In the genomic region with DNA sequence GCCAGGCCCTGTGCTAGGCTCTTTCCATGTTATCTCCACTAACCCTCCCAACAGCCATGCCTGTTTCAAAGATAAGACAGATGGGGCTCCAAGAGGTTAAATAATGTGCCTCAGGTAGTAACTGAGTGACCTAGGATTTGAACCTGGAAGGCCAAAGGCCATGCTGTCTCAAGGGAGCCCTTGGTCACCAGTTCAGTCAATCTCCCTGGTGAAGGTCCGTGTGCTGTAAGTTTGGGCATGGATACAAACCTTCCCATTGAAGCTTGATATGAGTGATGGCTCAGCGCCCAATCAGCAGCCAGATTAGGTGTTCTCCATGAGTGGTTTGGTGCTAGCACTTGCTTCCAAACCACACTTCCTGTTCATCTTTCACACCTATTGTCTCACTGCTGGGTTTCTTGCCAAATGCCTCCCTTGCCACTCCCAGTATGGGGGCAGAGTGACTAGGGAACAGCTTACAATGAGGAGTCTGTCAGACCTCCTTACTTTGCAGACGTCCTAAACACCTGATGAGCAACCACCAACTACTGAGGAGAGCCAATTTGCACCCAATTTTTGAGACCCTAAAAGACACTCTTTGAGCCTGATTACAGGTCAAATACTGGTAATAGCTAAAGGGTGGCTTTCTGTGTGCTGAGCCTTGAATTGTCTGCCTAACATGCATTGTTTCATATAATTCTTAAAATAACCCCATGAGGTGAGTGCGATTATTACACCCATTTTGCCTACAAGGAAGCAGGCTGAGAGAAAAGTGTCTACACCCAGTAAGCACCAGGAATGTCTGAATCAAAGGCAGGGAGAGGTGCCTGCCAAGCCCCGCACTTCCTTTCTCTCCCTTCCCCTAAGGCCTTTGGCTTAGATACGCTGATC, we compare ENCODE assay signal across 8 cellular contexts. TPM values are rescaled to one million over a fixed set of nuclear protein-coding genes. Genes with fewer than 3 reads are reported as not detected.
DNase-seq lines count a peak whose midpoint lies in the region; ATAC-seq, FAIRE-seq and TF ChIP-seq lines count a peak whose summit lies in the region.

No MANE protein-coding gene starts in this region.

- no peak overlapping the region for H3K4me2 ChIP-seq in astrocyte (ENCODE audit: low read length)

- 32 to 53% (median 49%) methylated on average over 6 of the region's 6 CpGs for WGBS in stomach, 5 donors

- H3K4me1 Mint-ChIP-seq in astrocyte (ENCODE audit: low read depth, unreplicated experiment), result peaks cover 13% of the 10 kb centered on the region

- peak overlapping the region; percentile 8 for H3K27ac Mint-ChIP-seq in astrocyte (ENCODE audit: unreplicated experiment)

- no peak overlapping the region for H3K9ac ChIP-seq in astrocyte (ENCODE audit: low read length)

- H3K79me2 ChIP-seq in astrocyte (ENCODE audit: insufficient read depth, low read length), result no peaks in the 10 kb centered on the region

- no peak overlapping the region for H3K4me3 ChIP-seq in astrocyte (ENCODE audit: insufficient read depth, low read depth, low read length)
- no peak overlapping the region for H3K4me3 ChIP-seq in lower lobe of right lung
- H3K4me3 ChIP-seq in stomach, result no peak overlapping the region
- H3K4me3 ChIP-seq in dorsolateral prefrontal cortex, result no peak overlapping the region

- H3K4me1 ChIP-seq in astrocyte (ENCODE audit: insufficient read depth, low read length) (peaks cover 17% of the 10 kb centered on the region), lower lobe of right lung (peaks cover 30% of the 10 kb centered on the region), stomach (peaks cover 16 to 49% (median 29%) of the 10 kb centered on the region in 4 donors)

- TF ChIP-seq EP300 in stomach (IDR thresholded peaks at IDR 0.05), result no peak

- intact Hi-C loops in lower lobe of right lung (cut with DNase I) (no loop called here), stomach (cut with DNase I; ENCODE audit: low total_unique reads) (no loop called here), dorsolateral prefrontal cortex (cut with DNase I) (loop anchor here in 1 of 2 donors (5.0 kb wide), 1 partner anchor 48 kb away; no protein-coding TSS in a partner anchor)

- H3K36me3 ChIP-seq in astrocyte (ENCODE audit: insufficient read depth, low read length), result no peaks in the 10 kb centered on the region
- no peaks in the 10 kb centered on the region for H3K36me3 ChIP-seq in lower lobe of right lung
- no peaks in the 10 kb centered on the region for H3K36me3 ChIP-seq in stomach

- no peaks in the 10 kb centered on the region for H3K36me3 Mint-ChIP-seq in astrocyte (ENCODE audit: low read depth, unreplicated experiment)

- H4K20me1 ChIP-seq in astrocyte (ENCODE audit: insufficient read depth, low read length), result no peaks in the 10 kb centered on the region

- no peak for DNase-seq in GM12891 (ENCODE audit: insufficient read length, low spot score)
- DNase-seq in RWPE1 (ENCODE audit: low spot score), result peak; percentile 66
- DNase-seq in astrocyte (ENCODE audit: low read depth), result peak; percentile 69
- peak; percentile 71 for DNase-seq in lower lobe of right lung
- peak; percentile 74 for DNase-seq in stomach
- DNase-seq in dorsolateral prefrontal cortex, result no peak
- no peak for DNase-seq in NCI-H446 treated with DMSO at 0.1 percent for 48 hours (lab: John Stamatoyannopoulos, UW)

- FAIRE-seq in GM12891 (lab: Jason Lieb, UNC) (peak; percentile 95), astrocyte (lab: Jason Lieb, UNC) (no peak)

- peak; percentile 58 for ATAC-seq in HG03103 (IDR thresholded peaks at IDR 0.05; ENCODE audit: low read depth, unreplicated experiment)
- ATAC-seq in lower lobe of right lung, result peak; percentile 59 to 64

- peak overlapping the region; percentile 44 for H2AFZ ChIP-seq in astrocyte (ENCODE audit: low read depth, low read length)

- H3K9me3 Mint-ChIP-seq in astrocyte (ENCODE audit: unreplicated experiment), result no peaks in the 10 kb centered on the region

- H3K27me3 ChIP-seq in astrocyte (ENCODE audit: insufficient read depth, low read length) (no peaks in the 10 kb centered on the region), lower lobe of right lung (ENCODE audit: low read depth) (no peaks in the 10 kb centered on the region), stomach (no peaks in the 10 kb centered on the region), dorsolateral prefrontal cortex (no peaks in the 10 kb centered on the region)

- H3K27me3 Mint-ChIP-seq in astrocyte (ENCODE audit: low read depth, unreplicated experiment), result no peaks in the 10 kb centered on the region

- CTCF ChIA-PET in RWPE1 (lab: Yijun Ruan, JAX), result interaction anchor here (0.6 to 1.0 kb wide), 2 partner anchors 9 to 288 kb away, joined by 4 to 5 read pairs; no protein-coding TSS in a partner anchor

- H3K27ac ChIP-seq in RWPE1, result peak overlapping the region; percentile 90
- no peak overlapping the region for H3K27ac ChIP-seq in astrocyte (ENCODE audit: low read depth, low read length)
- no peak overlapping the region for H3K27ac ChIP-seq in lower lobe of right lung
- H3K27ac ChIP-seq in stomach, result peak overlapping the region; percentile 56 to 84 (median 77)
- H3K27ac ChIP-seq in dorsolateral prefrontal cortex, result peak overlapping the region in 14 of 59 donors; percentile 3 to 67 (median 20)

- no peaks in the 10 kb centered on the region for H3K9me3 ChIP-seq in astrocyte (ENCODE audit: insufficient read depth, low read depth, low read length)
- H3K9me3 ChIP-seq in lower lobe of right lung, result no peaks in the 10 kb centered on the region
- no peaks in the 10 kb centered on the region for H3K9me3 ChIP-seq in stomach

- TF ChIP-seq CTCF in RWPE1 (conservative IDR thresholded peaks at IDR 0.05; ENCODE audit: low read depth) (no peak; the same call in none of the 2 replicates), astrocyte (IDR thresholded peaks at IDR 0.05; ENCODE audit: insufficient read depth, low read depth, low read length) (peak; percentile 36), lower lobe of right lung (IDR thresholded peaks at IDR 0.05) (no peak), stomach (IDR thresholded peaks at IDR 0.05) (peak in 3 of 7 experiments; percentile 14 to 34 (median 16)), dorsolateral prefrontal cortex (IDR thresholded peaks at IDR 0.05 in 54 of 56, conservative IDR thresholded peaks at IDR 0.05 in 2 of 56; ENCODE audit: low read depth in 1 of 56, partially characterized antibody in 56 of 56) (peak in 3 of 56 donors; percentile 9 to 23 (median 20))

- POLR2A ChIA-PET in RWPE1 (lab: Yijun Ruan, JAX; ENCODE audit: low non-redundant PET), result interaction anchor here (0.6 kb wide), 1 partner anchor 121 kb away, joined by 3 read pairs; no protein-coding TSS in a partner anchor

- H3K4me3 Mint-ChIP-seq in astrocyte (ENCODE audit: unreplicated experiment), result no peak overlapping the region

- TF ChIP-seq POLR2A in GM12891 (IDR thresholded peaks at IDR 0.05; ENCODE audit: low read depth, low read length) (no peak), stomach (IDR thresholded peaks at IDR 0.05) (no peak)

TF ChIP-seq in GM12891, 5 proteins besides CTCF, POLR2A, EP300 and RAD21:
- TF ChIP-seq POLR2AphosphoS5 (IDR thresholded peaks at IDR 0.05; ENCODE audit: low read depth, low read length) (no peak), POU2F2 (IDR thresholded peaks at IDR 0.05; ENCODE audit: low read depth, low read length) (no peak), PAX5 (IDR thresholded peaks at IDR 0.05; ENCODE audit: insufficient read depth, low read length, severe bottlenecking) (no peak), SPI1 (IDR thresholded peaks at IDR 0.05; ENCODE audit: low read depth, low read length) (peak; percentile 49; the same call in 1 of the 2 replicates)

RNA-seq across cellular contexts. Expression of a gene that starts 48.5 kb away (rescaled TPM):
- polyA plus RNA-seq in GM12891 (2012; ENCODE audit: low read depth, missing spikeins), result 6.8 TPM
- total RNA-seq in astrocyte (33.9 and 57.7 TPM in 2 replicates), lower lobe of right lung (302 TPM), stomach (1,000 to 10,000 TPM in 1 of 5 donors, 100 to 1,000 TPM in 4; 134 to 1,274 (median 649) TPM), dorsolateral prefrontal cortex (100 to 1,000 TPM in 38 of 120 experiments, 10 to 100 TPM in 81, 1 to 10 TPM in 1; 7.4 to 738 (median 68.8) TPM)
- 10 to 100 TPM; 62.2 to 82.0 (median 77.1) TPM for polyA plus RNA-seq in stomach

RNA-seq across cellular contexts. Expression of a gene that starts 53.7 kb away (rescaled TPM):
- polyA plus RNA-seq in GM12891 (2012; ENCODE audit: low read depth, missing spikeins), result 90.2 TPM
- total RNA-seq in astrocyte (331 and 359 TPM in 2 replicates), lower lobe of right lung (286 TPM), stomach (100 to 1,000 TPM in 4 of 5 donors, 10 to 100 TPM in 1; 26.6 to 292 (median 140) TPM), dorsolateral prefrontal cortex (100 to 1,000 TPM; 120 to 287 (median 172) TPM)
- 10 to 100 TPM; 48.4 to 71.7 (median 61.9) TPM for polyA plus RNA-seq in stomach

Comparison
In these comparisons a context has a peak if more than half of its experiments do, and no peak if none do; other contexts are left out.
1. DNase-seq: peak in RWPE1 (single experiment), astrocyte (single experiment), lower lobe of right lung (single experiment) and stomach (single experiment); none in GM12891 (single experiment), dorsolateral prefrontal cortex (0 of 10) and NCI-H446 treated with DMSO at 0.1 percent for 48 hours (single experiment).
2. H3K27ac ChIP-seq: peak in RWPE1 (single experiment) and stomach (5 of 5); none in astrocyte (single experiment) and lower lobe of right lung (single experiment).